1 cellular context compared by ENCODE assay signal in the genomic region with DNA sequence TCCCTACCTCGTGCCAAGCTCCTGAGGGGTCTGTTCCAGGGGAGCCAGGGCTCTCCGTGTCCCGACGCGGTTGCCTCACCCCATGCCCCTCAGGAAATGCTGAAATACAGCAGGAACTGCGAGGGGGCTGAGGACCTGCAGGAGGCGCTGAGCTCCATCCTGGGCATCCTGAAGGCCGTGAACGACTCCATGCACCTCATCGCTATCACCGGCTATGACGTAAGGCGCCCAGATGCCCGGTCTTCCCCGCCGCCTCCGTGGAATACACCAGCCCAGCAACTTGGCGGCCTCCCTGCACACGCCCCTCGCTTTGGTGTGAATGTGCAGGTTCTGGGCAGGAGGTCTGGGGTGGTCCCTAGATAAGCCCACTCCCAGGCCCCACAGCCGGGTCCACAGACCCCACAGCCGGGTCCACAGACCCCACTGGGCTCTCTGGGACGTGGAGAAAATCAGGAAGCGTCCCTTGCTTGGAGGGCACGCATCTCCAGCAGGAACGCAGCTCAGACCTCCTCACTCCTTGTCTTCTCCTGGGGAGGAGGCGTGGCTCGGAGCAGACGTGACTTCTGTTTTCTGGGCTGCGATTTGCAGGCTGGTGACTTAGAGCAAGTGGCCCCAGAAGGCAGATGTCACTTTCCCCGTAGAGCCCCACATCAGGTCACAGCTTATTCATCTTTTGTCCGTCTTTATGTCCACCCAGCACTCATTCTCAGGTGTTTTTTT.
TF ChIP-seq lines count a peak whose summit lies in the region.

No MANE protein-coding gene starts in this region.

TF ChIP-seq in K562, 482 proteins besides CTCF, POLR2A, EP300 and RAD21:
- TF ChIP-seq ZNF561 (CRISPR knock-in tag; conservative IDR thresholded peaks at IDR 0.05) (no peak), ZNF668 (CRISPR knock-in tag; IDR thresholded peaks at IDR 0.05) (no peak), BRF1 (IDR thresholded peaks at IDR 0.05; ENCODE audit: borderline replicate concordance, extremely low read depth, insufficient read length) (no peak), ATF1 (CRISPR knock-in tag; IDR thresholded peaks at IDR 0.05) (no peak), ATF1 (tag; IDR thresholded peaks at IDR 0.05) (peak; percentile 38; the same call in 1 of the 2 replicates), SIRT6 (IDR thresholded peaks at IDR 0.05; ENCODE audit: low read depth, low read length) (no peak), BCOR (IDR thresholded peaks at IDR 0.05) (no peak), ATF7 (IDR thresholded peaks at IDR 0.05) (peak; percentile 66), SREBF2 (CRISPR knock-in tag; IDR thresholded peaks at IDR 0.05) (no peak), SRF (CRISPR knock-in tag; IDR thresholded peaks at IDR 0.05) (no peak), JUND (IDR thresholded peaks at IDR 0.05; ENCODE audit: borderline replicate concordance, low read depth, low read length) (no peak), JUND (tag; IDR thresholded peaks at IDR 0.05; ENCODE audit: borderline replicate concordance, low read depth, low read length) (peak; percentile 20; the same call in 1 of the 3 replicates), ESRRB (CRISPR knock-in tag; IDR thresholded peaks at IDR 0.05; ENCODE audit: borderline replicate concordance) (no peak)
- TF ChIP-seq, protein P1, sequence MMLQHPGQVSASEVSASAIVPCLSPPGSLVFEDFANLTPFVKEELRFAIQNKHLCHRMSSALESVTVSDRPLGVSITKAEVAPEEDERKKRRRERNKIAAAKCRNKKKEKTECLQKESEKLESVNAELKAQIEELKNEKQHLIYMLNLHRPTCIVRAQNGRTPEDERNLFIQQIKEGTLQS (IDR thresholded peaks at IDR 0.05), result peak; percentile 11; the same call in 1 of the 2 replicates
- TF ChIP-seq, protein P1 (CRISPR knock-in tag; conservative IDR thresholded peaks at IDR 0.05), result no peak
- TF ChIP-seq, protein P2, sequence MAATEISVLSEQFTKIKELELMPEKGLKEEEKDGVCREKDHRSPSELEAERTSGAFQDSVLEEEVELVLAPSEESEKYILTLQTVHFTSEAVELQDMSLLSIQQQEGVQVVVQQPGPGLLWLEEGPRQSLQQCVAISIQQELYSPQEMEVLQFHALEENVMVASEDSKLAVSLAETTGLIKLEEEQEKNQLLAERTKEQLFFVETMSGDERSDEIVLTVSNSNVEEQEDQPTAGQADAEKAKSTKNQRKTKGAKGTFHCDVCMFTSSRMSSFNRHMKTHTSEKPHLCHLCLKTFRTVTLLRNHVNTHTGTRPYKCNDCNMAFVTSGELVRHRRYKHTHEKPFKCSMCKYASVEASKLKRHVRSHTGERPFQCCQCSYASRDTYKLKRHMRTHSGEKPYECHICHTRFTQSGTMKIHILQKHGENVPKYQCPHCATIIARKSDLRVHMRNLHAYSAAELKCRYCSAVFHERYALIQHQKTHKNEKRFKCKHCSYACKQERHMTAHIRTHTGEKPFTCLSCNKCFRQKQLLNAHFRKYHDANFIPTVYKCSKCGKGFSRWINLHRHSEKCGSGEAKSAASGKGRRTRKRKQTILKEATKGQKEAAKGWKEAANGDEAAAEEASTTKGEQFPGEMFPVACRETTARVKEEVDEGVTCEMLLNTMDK (IDR thresholded peaks at IDR 0.05; ENCODE audit: borderline replicate concordance, insufficient read depth, low read depth, low read length, poor library complexity, severe bottlenecking), result peak; percentile 7
